8 cellular contexts compared by ENCODE assay signal in the genomic region with DNA sequence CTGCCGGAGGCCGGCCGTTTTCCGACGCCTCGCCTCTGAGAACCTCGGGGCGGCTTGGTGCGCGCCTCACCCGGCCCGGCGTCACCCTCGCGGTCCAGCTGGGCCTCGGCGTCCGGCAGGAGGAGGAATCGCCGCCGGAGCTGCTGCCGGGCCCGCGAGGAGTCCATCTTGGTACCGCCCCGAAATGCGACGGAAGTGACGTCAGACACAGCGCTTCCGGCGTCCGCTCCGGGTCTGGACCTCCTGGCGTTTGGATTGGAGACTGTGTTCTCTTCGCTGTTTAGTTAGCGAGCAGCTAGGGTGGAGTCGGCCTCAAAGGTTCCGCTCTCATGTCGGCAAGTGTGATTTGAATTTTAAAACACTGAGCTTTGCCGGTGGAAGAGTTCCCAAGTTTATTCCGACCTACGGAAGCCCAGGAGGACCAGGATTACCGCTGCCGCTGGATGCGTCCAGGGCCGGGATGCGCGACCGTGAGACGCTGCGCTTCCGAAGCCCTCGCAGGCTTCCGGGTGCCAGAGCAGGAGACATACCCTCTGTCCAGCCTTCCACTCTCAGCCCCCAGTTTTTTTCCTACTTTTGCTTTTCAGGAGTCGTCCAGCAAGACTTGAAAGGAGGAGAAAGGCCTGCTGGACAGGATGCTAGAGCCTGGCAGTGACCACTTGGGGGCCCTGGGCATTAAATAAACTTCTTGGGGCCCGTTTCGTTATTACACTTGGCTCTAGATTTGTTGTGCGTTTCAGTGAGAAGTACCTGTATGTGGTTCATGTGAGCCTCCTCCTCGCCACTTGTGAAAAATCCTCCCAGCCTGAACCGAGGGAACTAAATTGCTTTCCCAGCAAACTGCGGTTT. TPM values are rescaled to one million over a fixed set of nuclear protein-coding genes. Genes with fewer than 3 reads are reported as not detected.
DNase-seq lines count a peak whose midpoint lies in the region; ATAC-seq and TF ChIP-seq lines count a peak whose summit lies in the region.

A gene with protein sequence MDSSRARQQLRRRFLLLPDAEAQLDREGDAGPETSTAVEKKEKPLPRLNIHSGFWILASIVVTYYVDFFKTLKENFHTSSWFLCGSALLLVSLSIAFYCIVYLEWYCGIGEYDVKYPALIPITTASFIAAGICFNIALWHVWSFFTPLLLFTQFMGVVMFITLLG (minus strand): TSS at position 188 of the 849 bp plus-strand sequence. CDS start 21 bp downstream, at position 167.

- CTCF ChIA-PET in naive thymus-derived CD4-positive, alpha-beta T cell (lab: Charles Lee), result interaction anchor here (0.7 to 1.1 kb wide), 4 partner anchors 12 to 183 kb away, joined by 3 to 7 read pairs (median 3); no protein-coding TSS in a partner anchor

- H3K9me3 ChIP-seq in DOHH2 (ENCODE audit: control insufficient read depth, insufficient read depth, low read length), result no peaks in the 10 kb centered on the region
- H3K9me3 ChIP-seq in KOPT-K1 (ENCODE audit: insufficient read depth, low read length, poor library complexity, severe bottlenecking), result no peaks in the 10 kb centered on the region
- H3K9me3 ChIP-seq in naive thymus-derived CD4-positive, alpha-beta T cell (ENCODE audit: control insufficient read depth in 2 of 3, low read length in 3 of 3), result no peaks in the 10 kb centered on the region

- peaks cover 4 to 19% (median 14%) of the 10 kb centered on the region in 5 donors for H3K36me3 Mint-ChIP-seq in naive thymus-derived CD4-positive, alpha-beta T cell
- H3K36me3 Mint-ChIP-seq in stimulated activated naive B cell treated with anti-CD40 and anti-IgM and Interleukin-4, amounts not matched to agents 10 μg/mL and 1 μg/mL and 100 μg/mL, for 72 hours, result peaks cover 21 to 27% of the 10 kb centered on the region in 2 donors

- H3K36me3 ChIP-seq in DOHH2 (ENCODE audit: control insufficient read depth, low read length), result peaks cover 37% of the 10 kb centered on the region
- peaks cover 27% of the 10 kb centered on the region for H3K36me3 ChIP-seq in KOPT-K1 (ENCODE audit: insufficient read depth, low read length)
- peaks cover 6 to 25% (median 7%) of the 10 kb centered on the region in 3 experiments for H3K36me3 ChIP-seq in naive thymus-derived CD4-positive, alpha-beta T cell (ENCODE audit: control insufficient read depth in 2 of 3, insufficient read depth in 3 of 3, low read length in 3 of 3)

- peak within 1 kb of the TSS; percentile 91 to 98 (median 96) for H3K4me3 Mint-ChIP-seq in naive thymus-derived CD4-positive, alpha-beta T cell
- H3K4me3 Mint-ChIP-seq in stimulated activated naive B cell treated with anti-CD40 and anti-IgM and Interleukin-4, amounts not matched to agents 10 μg/mL and 1 μg/mL and 100 μg/mL, for 72 hours, result peak within 1 kb of the TSS; percentile 97

- H3K27ac ChIP-seq in DOHH2 (ENCODE audit: low read depth, low read length) (peak within 1 kb of the TSS; percentile 74), KOPT-K1 (ENCODE audit: low read depth, low read length, poor library complexity, severe bottlenecking) (peak within 1 kb of the TSS; percentile 79)
- peak within 1 kb of the TSS; percentile 84 for H3K27ac ChIP-seq in naive thymus-derived CD4-positive, alpha-beta T cell (ENCODE audit: low read depth, low read length)

- H3K4me2 ChIP-seq in DOHH2 (ENCODE audit: low read length), result peak within 1 kb of the TSS; percentile 91

- ATAC-seq in GM21786 (IDR thresholded peaks at IDR 0.05; ENCODE audit: unreplicated experiment), result peak; percentile 95
- peak; percentile 98 for ATAC-seq in naive thymus-derived CD4-positive, alpha-beta T cell
- peak; percentile 98 to 99 for ATAC-seq in stimulated activated naive B cell treated with anti-CD40 and anti-IgM and Interleukin-4, amounts not matched to agents 10 μg/mL and 1 μg/mL and 100 μg/mL, for 72 hours (replicated peaks)

- H3K9me3 Mint-ChIP-seq in naive thymus-derived CD4-positive, alpha-beta T cell, result peaks cover 0 to 3% (median 0%) of the 10 kb centered on the region in 11 donors
- H3K9me3 Mint-ChIP-seq in stimulated activated naive B cell treated with anti-CD40 and anti-IgM and Interleukin-4, amounts not matched to agents 10 μg/mL and 1 μg/mL and 100 μg/mL, for 72 hours, result no peaks in the 10 kb centered on the region

- no peak for TF ChIP-seq CTCF in DOHH2 (IDR thresholded peaks at IDR 0.05; ENCODE audit: low read depth, low read length, poor library complexity, severe bottlenecking)

- peak; percentile 90 for DNase-seq in RPMI8226
- DNase-seq in activated T-helper 1 cell treated with anti-CD3 and anti-CD28 coated beads, Interleukin-2, amount 50 U/mL, for 16 hours (ENCODE audit: low read depth in 1 of 2, low spot score in 1 of 2), result peak; percentile 85 to 86
- peak; percentile 90 for DNase-seq in fibroblast of gingiva (ENCODE audit: low read depth)
- peak; percentile 83 to 92 (median 90) for DNase-seq in naive thymus-derived CD4-positive, alpha-beta T cell
- DNase-seq in stimulated activated naive B cell treated with anti-CD40 and anti-IgM and Interleukin-4, amounts not matched to agents 10 μg/mL and 1 μg/mL and 100 μg/mL, for 72 hours, result peak; percentile 87

- H3K27me3 ChIP-seq in DOHH2 (ENCODE audit: control insufficient read depth, low read length), result 0 out of 2 replicates have a peak, but pooled peaks cover 2% of the 10 kb centered on the region
- H3K27me3 ChIP-seq in naive thymus-derived CD4-positive, alpha-beta T cell (ENCODE audit: control insufficient read depth in 2 of 2, insufficient read depth in 2 of 2, low read length in 2 of 2), result no peaks in the 10 kb centered on the region

- H3K27ac Mint-ChIP-seq in naive thymus-derived CD4-positive, alpha-beta T cell, result peak within 1 kb of the TSS; percentile 96 to 99 (median 98)
- H3K27ac Mint-ChIP-seq in stimulated activated naive B cell treated with anti-CD40 and anti-IgM and Interleukin-4, amounts not matched to agents 10 μg/mL and 1 μg/mL and 100 μg/mL, for 72 hours, result peak within 1 kb of the TSS; percentile 99

- no peaks in the 10 kb centered on the region for H3F3A ChIP-seq in DOHH2 (ENCODE audit: control insufficient read depth, insufficient read depth)

- H3K4me1 Mint-ChIP-seq in naive thymus-derived CD4-positive, alpha-beta T cell, result peaks cover 24 to 54% (median 40%) of the 10 kb centered on the region in 7 donors
- peaks cover 19 to 37% of the 10 kb centered on the region in 2 donors for H3K4me1 Mint-ChIP-seq in stimulated activated naive B cell treated with anti-CD40 and anti-IgM and Interleukin-4, amounts not matched to agents 10 μg/mL and 1 μg/mL and 100 μg/mL, for 72 hours

- peaks cover 23% of the 10 kb centered on the region for H3K4me1 ChIP-seq in DOHH2 (ENCODE audit: control insufficient read depth, low read length)
- peaks cover 8 to 22% of the 10 kb centered on the region in 2 donors for H3K4me1 ChIP-seq in naive thymus-derived CD4-positive, alpha-beta T cell (ENCODE audit: control insufficient read depth in 2 of 2, insufficient read depth in 2 of 2, low read length in 2 of 2)

- H3K4me3 ChIP-seq in DOHH2 (ENCODE audit: low read length), result peak within 1 kb of the TSS; percentile 99
- H3K4me3 ChIP-seq in naive thymus-derived CD4-positive, alpha-beta T cell (ENCODE audit: low read length), result peak within 1 kb of the TSS; percentile 89

- no peaks in the 10 kb centered on the region for H4K20me1 ChIP-seq in DOHH2 (ENCODE audit: control insufficient read depth, insufficient read depth, low read depth, low read length)

- peaks cover 28% of the 10 kb centered on the region for H3K79me2 ChIP-seq in DOHH2 (ENCODE audit: control insufficient read depth, low read length)

- no peaks in the 10 kb centered on the region for H3K9me2 ChIP-seq in DOHH2 (replicated peaks; ENCODE audit: control insufficient read depth, low read length)

- intact Hi-C loops in naive thymus-derived CD4-positive, alpha-beta T cell (cut with micrococcal nuclease), result loop anchor here (1.0 to 10.0 kb wide), 5 partner anchors 42 to 294 kb away; a partner anchor contains a TSS

- peaks cover 0 to 7% (median 0%) of the 10 kb centered on the region in 5 donors for H3K27me3 Mint-ChIP-seq in naive thymus-derived CD4-positive, alpha-beta T cell
- peaks cover 0 to under 1% of the 10 kb centered on the region in 2 donors for H3K27me3 Mint-ChIP-seq in stimulated activated naive B cell treated with anti-CD40 and anti-IgM and Interleukin-4, amounts not matched to agents 10 μg/mL and 1 μg/mL and 100 μg/mL, for 72 hours

- POLR2A ChIA-PET in naive thymus-derived CD4-positive, alpha-beta T cell (lab: Charles Lee), result interaction anchor here (0.7 to 2.3 kb wide), 14 partner anchors 8 to 294 kb away, joined by 3 to 15 read pairs (median 4); a partner anchor contains a TSS

RNA-seq across cellular contexts. Expression of the gene that starts here (rescaled TPM):
- 10 to 100 TPM; 10.0 to 22.8 (median 17.8) TPM for total RNA-seq in naive thymus-derived CD4-positive, alpha-beta T cell
- 10 to 100 TPM; 46.2 to 47.5 TPM for polyA plus RNA-seq in naive thymus-derived CD4-positive, alpha-beta T cell

Comparison
In these comparisons a context has a peak if more than half of its experiments do, and no peak if none do; other contexts are left out.
1. Peak in every context shown above with its lines: DNase-seq, ATAC-seq, H3K4me3 ChIP-seq and H3K27ac ChIP-seq.